ENCODE assay signal across 8 cellular contexts in genomic region chr2:11688222-11689069, GRCh38. TPM values are rescaled to one million over a fixed set of nuclear protein-coding genes. Genes with fewer than 3 reads are reported as not detected.
DNase-seq lines count a peak whose midpoint lies in the region; ATAC-seq and TF ChIP-seq lines count a peak whose summit lies in the region.

No MANE protein-coding gene starts in this region.

- H3K9me3 Mint-ChIP-seq in activated naive CD4-positive, alpha-beta T cell treated with anti-CD3 and anti-CD28 coated beads, Interleukin-2, amount 50 U/mL, for 72 hours: no peaks in the 10 kb centered on the region
- no peaks in the 10 kb centered on the region for H3K9me3 Mint-ChIP-seq in type B pancreatic cell

- peak; percentile 79 for ATAC-seq in GM21723 (IDR thresholded peaks at IDR 0.05; ENCODE audit: unreplicated experiment)
- peak; percentile 90 to 96 for ATAC-seq in activated naive CD4-positive, alpha-beta T cell treated with anti-CD3 and anti-CD28 coated beads, Interleukin-2, amount 50 U/mL, for 72 hours

- H3K36me3 ChIP-seq in KOPT-K1 (ENCODE audit: insufficient read depth, low read length): no peaks in the 10 kb centered on the region

- peaks cover 17% of the 10 kb centered on the region for H3K4me1 Mint-ChIP-seq in type B pancreatic cell (ENCODE audit: unreplicated experiment)

- H3K9me3 ChIP-seq in KOPT-K1 (ENCODE audit: insufficient read depth, low read length, poor library complexity, severe bottlenecking): no peaks in the 10 kb centered on the region

- H3K27me3 Mint-ChIP-seq in type B pancreatic cell: peaks cover 44% of the 10 kb centered on the region

- intact Hi-C loops in head of caudate nucleus (cut with DNase I): loop anchor here (2.0 kb wide), 1 partner anchor 90 kb away; no protein-coding TSS in a partner anchor
- intact Hi-C loops in posterior cingulate gyrus (cut with DNase I): loop anchor here (1.0 to 10.0 kb wide), 2 partner anchors 91 to 1316 kb away; no protein-coding TSS in a partner anchor

- H3K36me3 Mint-ChIP-seq in activated naive CD4-positive, alpha-beta T cell treated with anti-CD3 and anti-CD28 coated beads, Interleukin-2, amount 50 U/mL, for 72 hours: no peaks in the 10 kb centered on the region
- no peaks in the 10 kb centered on the region for H3K36me3 Mint-ChIP-seq in type B pancreatic cell

- H3K27ac ChIP-seq in KOPT-K1 (ENCODE audit: low read depth, low read length, poor library complexity, severe bottlenecking): peak overlapping the region; percentile 19

- H3K27ac Mint-ChIP-seq in activated naive CD4-positive, alpha-beta T cell treated with anti-CD3 and anti-CD28 coated beads, Interleukin-2, amount 50 U/mL, for 72 hours: no peak overlapping the region
- peak overlapping the region; percentile 21 for H3K27ac Mint-ChIP-seq in type B pancreatic cell

- peak; percentile 96 for TF ChIP-seq CTCF in type B pancreatic cell (conservative IDR thresholded peaks at IDR 0.05)

- peak overlapping the region; percentile 71 for H3K4me3 Mint-ChIP-seq in type B pancreatic cell

- DNase-seq in DMS153 (lab: John Stamatoyannopoulos, UW): peak; percentile 12
- DNase-seq in SKM-1 treated with dmso at 0.1 percent for 144 hours (lab: John Stamatoyannopoulos, UW; ENCODE audit: unreplicated experiment): peak; percentile 87
- peak; percentile 68 to 92 for DNase-seq in activated naive CD4-positive, alpha-beta T cell treated with anti-CD3 and anti-CD28 coated beads, Interleukin-2, amount 50 U/mL, for 72 hours (ENCODE audit: low spot score in 2 of 2)
- DNase-seq in head of caudate nucleus: peak; percentile 53 to 92 (median 79)
- peak in 8 of 10 donors; percentile 57 to 92 (median 76) for DNase-seq in posterior cingulate gyrus
- peak; percentile 84 for DNase-seq in type B pancreatic cell (ENCODE audit: extremely low spot score, unreplicated experiment)

RNA-seq across cellular contexts. Expression of gene NTSR2, which starts 18.5 kb away (rescaled TPM):
- not detected for total RNA-seq in activated naive CD4-positive, alpha-beta T cell treated with anti-CD3 and anti-CD28 coated beads, Interleukin-2, amount 50 U/mL, for 72 hours
- total RNA-seq in type B pancreatic cell (ENCODE audit: low replicate concordance): not detected in 2 replicates

RNA-seq across cellular contexts. Expression of gene LPIN1, which starts 58.0 kb away (rescaled TPM):
- 10 to 100 TPM; 68.6 to 92.9 TPM for total RNA-seq in activated naive CD4-positive, alpha-beta T cell treated with anti-CD3 and anti-CD28 coated beads, Interleukin-2, amount 50 U/mL, for 72 hours
- 20.1 and 26.8 TPM in 2 replicates for total RNA-seq in type B pancreatic cell (ENCODE audit: low replicate concordance)

Comparison
In these comparisons a context has a peak if more than half of its experiments do, and no peak if none do; other contexts are left out.
1. Peak in every context shown above with its lines: DNase-seq, ATAC-seq and H3K27ac ChIP-seq.
2. DNase-seq: peak in every context shown above with its lines; median percentile 87 in SKM-1 treated with dmso at 0.1 percent for 144 hours; 84 in type B pancreatic cell; 80 in activated naive CD4-positive, alpha-beta T cell treated with anti-CD3 and anti-CD28 coated beads, Interleukin-2, amount 50 U/mL, for 72 hours; 79 in head of caudate nucleus; 76 in posterior cingulate gyrus; 12 in DMS153.